In genomic region chr19:1167687-1168561, GRCh38 we compare ENCODE assay signal across 1 cellular context.
TF ChIP-seq lines count a peak whose summit lies in the region.

No MANE protein-coding gene starts in this region.

TF ChIP-seq in H1, 55 proteins besides CTCF, POLR2A, EP300 and RAD21:
- TF ChIP-seq POLR2AphosphoS5 (IDR thresholded peaks at IDR 0.05; ENCODE audit: low read depth, low read length): no peak
- TF ChIP-seq USF2 (IDR thresholded peaks at IDR 0.05; ENCODE audit: low read length): no peak
- TF ChIP-seq CREB1 (IDR thresholded peaks at IDR 0.05): no peak
- TF ChIP-seq TCF12 (IDR thresholded peaks at IDR 0.05; ENCODE audit: low read depth, low read length): no peak
- no peak for TF ChIP-seq TAF1 (IDR thresholded peaks at IDR 0.05; ENCODE audit: low read depth, low read length)
- TF ChIP-seq RBBP5 (IDR thresholded peaks at IDR 0.05; ENCODE audit: borderline replicate concordance, low read depth, low read length): no peak
- no peak for TF ChIP-seq POU5F1 (IDR thresholded peaks at IDR 0.05; ENCODE audit: low read depth, low read length)
- TF ChIP-seq TBP (IDR thresholded peaks at IDR 0.05; ENCODE audit: low read depth, low read length): no peak
- TF ChIP-seq PHF8 (conservative IDR thresholded peaks at IDR 0.05; ENCODE audit: low read depth, low read length): no peak
